ENCODE assay signal across 1 cellular context in the genomic region with DNA sequence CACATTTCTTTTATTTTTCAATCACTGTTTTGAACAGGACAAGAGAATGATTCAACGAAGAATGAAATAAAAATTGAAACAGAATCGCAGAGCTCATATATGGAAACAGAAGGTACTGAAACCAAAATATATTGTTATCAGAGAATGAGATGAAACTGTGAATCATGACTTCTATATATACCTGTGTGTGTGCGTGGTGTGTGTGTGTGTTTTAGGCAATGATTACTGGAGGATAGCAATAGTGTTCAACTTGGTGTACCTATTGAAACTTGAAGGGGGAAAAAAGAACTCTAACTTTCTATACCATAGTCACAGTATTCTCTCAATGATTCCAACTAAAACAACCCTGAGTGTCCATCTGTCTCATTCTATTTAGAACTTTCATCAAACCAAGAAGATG.
TF ChIP-seq lines count a peak whose summit lies in the region.

No MANE protein-coding gene starts in this region.

TF ChIP-seq in GM23338, 12 proteins besides CTCF, POLR2A, EP300 and RAD21 (continued from another document):
- TF ChIP-seq, protein P1, sequence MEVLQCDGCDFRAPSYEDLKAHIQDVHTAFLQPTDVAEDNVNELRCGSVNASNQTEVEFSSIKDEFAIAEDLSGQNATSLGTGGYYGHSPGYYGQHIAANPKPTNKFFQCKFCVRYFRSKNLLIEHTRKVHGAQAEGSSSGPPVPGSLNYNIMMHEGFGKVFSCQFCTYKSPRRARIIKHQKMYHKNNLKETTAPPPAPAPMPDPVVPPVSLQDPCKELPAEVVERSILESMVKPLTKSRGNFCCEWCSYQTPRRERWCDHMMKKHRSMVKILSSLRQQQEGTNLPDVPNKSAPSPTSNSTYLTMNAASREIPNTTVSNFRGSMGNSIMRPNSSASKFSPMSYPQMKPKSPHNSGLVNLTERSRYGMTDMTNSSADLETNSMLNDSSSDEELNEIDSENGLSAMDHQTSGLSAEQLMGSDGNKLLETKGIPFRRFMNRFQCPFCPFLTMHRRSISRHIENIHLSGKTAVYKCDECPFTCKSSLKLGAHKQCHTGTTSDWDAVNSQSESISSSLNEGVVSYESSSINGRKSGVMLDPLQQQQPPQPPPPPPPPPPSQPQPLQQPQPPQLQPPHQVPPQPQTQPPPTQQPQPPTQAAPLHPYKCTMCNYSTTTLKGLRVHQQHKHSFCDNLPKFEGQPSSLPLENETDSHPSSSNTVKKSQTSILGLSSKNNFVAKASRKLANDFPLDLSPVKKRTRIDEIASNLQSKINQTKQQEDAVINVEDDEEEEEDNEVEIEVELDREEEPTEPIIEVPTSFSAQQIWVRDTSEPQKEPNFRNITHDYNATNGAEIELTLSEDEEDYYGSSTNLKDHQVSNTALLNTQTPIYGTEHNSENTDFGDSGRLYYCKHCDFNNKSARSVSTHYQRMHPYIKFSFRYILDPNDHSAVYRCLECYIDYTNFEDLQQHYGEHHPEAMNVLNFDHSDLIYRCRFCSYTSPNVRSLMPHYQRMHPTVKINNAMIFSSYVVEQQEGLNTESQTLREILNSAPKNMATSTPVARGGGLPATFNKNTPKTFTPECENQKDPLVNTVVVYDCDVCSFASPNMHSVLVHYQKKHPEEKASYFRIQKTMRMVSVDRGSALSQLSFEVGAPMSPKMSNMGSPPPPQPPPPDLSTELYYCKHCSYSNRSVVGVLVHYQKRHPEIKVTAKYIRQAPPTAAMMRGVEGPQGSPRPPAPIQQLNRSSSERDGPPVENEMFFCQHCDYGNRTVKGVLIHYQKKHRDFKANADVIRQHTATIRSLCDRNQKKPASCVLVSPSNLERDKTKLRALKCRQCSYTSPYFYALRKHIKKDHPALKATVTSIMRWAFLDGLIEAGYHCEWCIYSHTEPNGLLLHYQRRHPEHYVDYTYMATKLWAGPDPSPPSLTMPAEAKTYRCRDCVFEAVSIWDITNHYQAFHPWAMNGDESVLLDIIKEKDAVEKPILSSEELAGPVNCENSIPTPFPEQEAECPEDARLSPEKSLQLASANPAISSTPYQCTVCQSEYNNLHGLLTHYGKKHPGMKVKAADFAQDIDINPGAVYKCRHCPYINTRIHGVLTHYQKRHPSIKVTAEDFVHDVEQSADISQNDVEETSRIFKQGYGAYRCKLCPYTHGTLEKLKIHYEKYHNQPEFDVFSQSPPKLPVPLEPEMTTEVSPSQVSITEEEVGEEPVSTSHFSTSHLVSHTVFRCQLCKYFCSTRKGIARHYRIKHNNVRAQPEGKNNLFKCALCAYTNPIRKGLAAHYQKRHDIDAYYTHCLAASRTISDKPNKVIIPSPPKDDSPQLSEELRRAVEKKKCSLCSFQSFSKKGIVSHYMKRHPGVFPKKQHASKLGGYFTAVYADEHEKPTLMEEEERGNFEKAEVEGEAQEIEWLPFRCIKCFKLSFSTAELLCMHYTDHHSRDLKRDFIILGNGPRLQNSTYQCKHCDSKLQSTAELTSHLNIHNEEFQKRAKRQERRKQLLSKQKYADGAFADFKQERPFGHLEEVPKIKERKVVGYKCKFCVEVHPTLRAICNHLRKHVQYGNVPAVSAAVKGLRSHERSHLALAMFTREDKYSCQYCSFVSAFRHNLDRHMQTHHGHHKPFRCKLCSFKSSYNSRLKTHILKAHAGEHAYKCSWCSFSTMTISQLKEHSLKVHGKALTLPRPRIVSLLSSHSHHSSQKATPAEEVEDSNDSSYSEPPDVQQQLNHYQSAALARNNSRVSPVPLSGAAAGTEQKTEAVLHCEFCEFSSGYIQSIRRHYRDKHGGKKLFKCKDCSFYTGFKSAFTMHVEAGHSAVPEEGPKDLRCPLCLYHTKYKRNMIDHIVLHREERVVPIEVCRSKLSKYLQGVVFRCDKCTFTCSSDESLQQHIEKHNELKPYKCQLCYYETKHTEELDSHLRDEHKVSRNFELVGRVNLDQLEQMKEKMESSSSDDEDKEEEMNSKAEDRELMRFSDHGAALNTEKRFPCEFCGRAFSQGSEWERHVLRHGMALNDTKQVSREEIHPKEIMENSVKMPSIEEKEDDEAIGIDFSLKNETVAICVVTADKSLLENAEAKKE (CRISPR knock-in tag; IDR thresholded peaks at IDR 0.05) = no peak
- TF ChIP-seq JUNB (IDR thresholded peaks at IDR 0.05; ENCODE audit: unreplicated experiment) (no peak), ZNF114 (CRISPR knock-in tag; IDR thresholded peaks at IDR 0.05) (no peak), EZH2 (IDR thresholded peaks at IDR 0.05; ENCODE audit: low read depth, unreplicated experiment) (no peak)
TF ChIP-seq in GM23338: peak in this region for 0.
